In genomic region chr3:51672083-51672475, GRCh38 we compare ENCODE assay signal across 8 cellular contexts. TPM values are rescaled to one million over a fixed set of nuclear protein-coding genes. Genes with fewer than 3 reads are reported as not detected.
DNase-seq lines count a peak whose midpoint lies in the region; ATAC-seq, FAIRE-seq and TF ChIP-seq lines count a peak whose summit lies in the region.

No MANE protein-coding gene starts in this region.

- H3K27ac Mint-ChIP-seq in memory B cell = peak overlapping the region; percentile 93

- H3K4me1 ChIP-seq in cardiac muscle cell (ENCODE audit: low read depth) (peaks cover 17% of the 10 kb centered on the region), upper lobe of right lung (peaks cover 41% of the 10 kb centered on the region)

- H3K27me3 Mint-ChIP-seq in memory B cell = no peaks in the 10 kb centered on the region

- peak overlapping the region; percentile 79 for H3K27ac ChIP-seq in cardiac muscle cell
- peak overlapping the region; percentile 91 for H3K27ac ChIP-seq in upper lobe of right lung

- DNase-seq in cardiac muscle cell (ENCODE audit: low read depth in 1 of 2, low spot score in 1 of 2) (no peak), left cardiac atrium (no peak), astrocyte of the spinal cord (ENCODE audit: low read depth, low spot score) (no peak), memory B cell (ENCODE audit: low spot score in 2 of 2) (no peak), upper lobe of right lung (no peak), GM12891 (ENCODE audit: insufficient read length, low spot score) (no peak)

- intact Hi-C loops in left cardiac atrium (cut with DNase I) = no loop called here
- intact Hi-C loops in upper lobe of right lung (cut with DNase I) = no loop called here

- H3K9me3 ChIP-seq in cardiac muscle cell (ENCODE audit: low read depth) (no peaks in the 10 kb centered on the region), upper lobe of right lung (no peaks in the 10 kb centered on the region)

- H3K36me3 ChIP-seq in cardiac muscle cell = no peaks in the 10 kb centered on the region
- peaks cover 6% of the 10 kb centered on the region for H3K36me3 ChIP-seq in upper lobe of right lung

- no peaks in the 10 kb centered on the region for H3K27me3 ChIP-seq in cardiac muscle cell
- no peaks in the 10 kb centered on the region for H3K27me3 ChIP-seq in upper lobe of right lung

- no peak for TF ChIP-seq CTCF in cardiac muscle cell (IDR thresholded peaks at IDR 0.05; ENCODE audit: low read depth, low read length)
- TF ChIP-seq CTCF in astrocyte of the spinal cord (IDR thresholded peaks at IDR 0.05; ENCODE audit: low read depth, low read length) = no peak
- no peak for TF ChIP-seq CTCF in upper lobe of right lung (IDR thresholded peaks at IDR 0.05)

- in situ Hi-C loops in astrocyte of the spinal cord (cut with HindIII; ENCODE audit: low sequenced_read_pairs) = no loop called here

- peak overlapping the region; percentile 63 for H3K4me3 ChIP-seq in cardiac muscle cell
- peak overlapping the region; percentile 83 for H3K4me3 ChIP-seq in astrocyte of the spinal cord (ENCODE audit: low read depth, low read length)
- H3K4me3 ChIP-seq in upper lobe of right lung = peak overlapping the region; percentile 93

- TF ChIP-seq POLR2A in GM12891 (IDR thresholded peaks at IDR 0.05; ENCODE audit: low read depth, low read length) = no peak

- peaks cover 59% of the 10 kb centered on the region for H3K4me1 Mint-ChIP-seq in memory B cell

- H3K4me3 Mint-ChIP-seq in memory B cell = peak overlapping the region; percentile 92

- FAIRE-seq in GM12891 (lab: Jason Lieb, UNC) = no peak

- H3K36me3 Mint-ChIP-seq in memory B cell = peaks cover 9% of the 10 kb centered on the region

- ATAC-seq in left cardiac atrium (no peak), memory B cell (ENCODE audit: low read depth) (no peak), upper lobe of right lung (no peak), HG03095 (IDR thresholded peaks at IDR 0.05; ENCODE audit: unreplicated experiment) (no peak), GM19463 (IDR thresholded peaks at IDR 0.05; ENCODE audit: unreplicated experiment) (no peak)

- no peaks in the 10 kb centered on the region for H3K9me3 Mint-ChIP-seq in memory B cell

TF ChIP-seq in GM12891, 5 proteins besides CTCF, POLR2A, EP300 and RAD21:
- TF ChIP-seq POLR2AphosphoS5 (IDR thresholded peaks at IDR 0.05; ENCODE audit: low read depth, low read length) = no peak
- TF ChIP-seq SPI1 (IDR thresholded peaks at IDR 0.05; ENCODE audit: low read depth, low read length) = no peak
- no peak for TF ChIP-seq PAX5 (IDR thresholded peaks at IDR 0.05; ENCODE audit: insufficient read depth, low read length, severe bottlenecking)
- no peak for TF ChIP-seq POU2F2 (IDR thresholded peaks at IDR 0.05; ENCODE audit: low read depth, low read length)

RNA-seq across cellular contexts. Expression of gene TEX264, which starts 1.0 kb away (rescaled TPM):
- total RNA-seq in cardiac muscle cell (74.1 and 95.1 TPM in 2 replicates), left cardiac atrium (10 to 100 TPM; 44.1 TPM), upper lobe of right lung (51.0 TPM)
- 71.9 and 83.9 TPM in 2 replicates for polyA plus RNA-seq in cardiac muscle cell
- 30.0 TPM for polyA plus RNA-seq in GM12891 (2012; ENCODE audit: low read depth, missing spikeins)

RNA-seq across cellular contexts. Expression of gene GRM2, which starts 34.8 kb away (rescaled TPM):
- total RNA-seq in cardiac muscle cell (0.56 and 0.69 TPM in 2 replicates), left cardiac atrium (under 1 TPM; 0.15 to 0.50 TPM), upper lobe of right lung (0.49 TPM)
- 0.39 TPM in 1 of 2 replicates, not detected in the other for polyA plus RNA-seq in cardiac muscle cell
- 0.06 TPM for polyA plus RNA-seq in GM12891 (2012; ENCODE audit: low read depth, missing spikeins)
